ENCODE assay signal across 1 cellular context in the genomic region with DNA sequence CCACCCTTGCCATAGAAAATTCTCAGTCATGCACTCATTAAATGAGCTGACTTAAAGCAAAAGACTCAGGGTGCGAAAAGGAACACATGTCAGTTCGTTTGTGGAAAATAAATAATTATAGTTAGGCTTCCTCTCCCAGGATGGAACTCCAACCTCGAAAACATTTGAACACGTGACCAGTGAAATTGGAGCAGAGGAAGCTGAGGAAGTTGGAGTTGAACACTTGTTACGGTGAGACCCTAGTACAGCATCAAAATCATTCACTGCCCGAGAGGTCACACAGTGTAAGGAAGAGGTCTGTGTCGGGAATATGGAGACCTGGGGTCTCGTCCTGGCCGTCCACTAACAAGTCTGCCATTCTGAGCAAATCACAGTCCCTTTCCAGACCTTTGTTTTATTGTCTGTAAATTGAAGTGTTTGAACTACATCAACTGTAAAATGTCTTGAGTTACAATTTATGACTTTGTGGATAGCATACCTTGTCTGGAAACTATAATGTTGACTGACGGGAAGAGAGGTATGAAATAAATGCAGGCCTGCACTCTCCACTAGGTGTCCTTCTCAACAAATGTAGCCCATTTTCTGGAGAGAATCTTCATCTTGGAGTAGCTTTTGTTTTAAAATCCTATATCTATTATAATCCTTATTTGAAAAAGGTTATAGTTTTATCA.
TF ChIP-seq lines count a peak whose summit lies in the region.

No MANE protein-coding gene starts in this region.

TF ChIP-seq in HepG2, 621 proteins besides CTCF, POLR2A, EP300 and RAD21:
- TF ChIP-seq, protein P1, sequence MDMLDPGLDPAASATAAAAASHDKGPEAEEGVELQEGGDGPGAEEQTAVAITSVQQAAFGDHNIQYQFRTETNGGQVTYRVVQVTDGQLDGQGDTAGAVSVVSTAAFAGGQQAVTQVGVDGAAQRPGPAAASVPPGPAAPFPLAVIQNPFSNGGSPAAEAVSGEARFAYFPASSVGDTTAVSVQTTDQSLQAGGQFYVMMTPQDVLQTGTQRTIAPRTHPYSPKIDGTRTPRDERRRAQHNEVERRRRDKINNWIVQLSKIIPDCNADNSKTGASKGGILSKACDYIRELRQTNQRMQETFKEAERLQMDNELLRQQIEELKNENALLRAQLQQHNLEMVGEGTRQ (IDR thresholded peaks at IDR 0.05; ENCODE audit: low read depth, low read length) = no peak
- TF ChIP-seq, protein P1 (CRISPR knock-in tag; IDR thresholded peaks at IDR 0.05; ENCODE audit: borderline replicate concordance) = no peak
- TF ChIP-seq NFATC3 (CRISPR knock-in tag; IDR thresholded peaks at IDR 0.05) = no peak
- TF ChIP-seq RBM22 (optimal IDR thresholded peaks at IDR 0.05; ENCODE audit: low read length) = peak; percentile 67
- peak; percentile 50; the same call in 1 of the 2 replicates for TF ChIP-seq POLR2G (IDR thresholded peaks at IDR 0.05; ENCODE audit: low read depth, low read length)
- TF ChIP-seq SRSF4 (IDR thresholded peaks at IDR 0.05; ENCODE audit: low read depth, low read length, poor library complexity, severe bottlenecking) = no peak
- TF ChIP-seq POLR2AphosphoS5 (IDR thresholded peaks at IDR 0.05; ENCODE audit: low read depth, low read length) = peak; percentile 49
- peak; percentile 12; the same call in 1 of the 2 replicates for TF ChIP-seq ATF1 (CRISPR knock-in tag; IDR thresholded peaks at IDR 0.05)
